15 cellular contexts compared by ENCODE assay signal in the genomic region with DNA sequence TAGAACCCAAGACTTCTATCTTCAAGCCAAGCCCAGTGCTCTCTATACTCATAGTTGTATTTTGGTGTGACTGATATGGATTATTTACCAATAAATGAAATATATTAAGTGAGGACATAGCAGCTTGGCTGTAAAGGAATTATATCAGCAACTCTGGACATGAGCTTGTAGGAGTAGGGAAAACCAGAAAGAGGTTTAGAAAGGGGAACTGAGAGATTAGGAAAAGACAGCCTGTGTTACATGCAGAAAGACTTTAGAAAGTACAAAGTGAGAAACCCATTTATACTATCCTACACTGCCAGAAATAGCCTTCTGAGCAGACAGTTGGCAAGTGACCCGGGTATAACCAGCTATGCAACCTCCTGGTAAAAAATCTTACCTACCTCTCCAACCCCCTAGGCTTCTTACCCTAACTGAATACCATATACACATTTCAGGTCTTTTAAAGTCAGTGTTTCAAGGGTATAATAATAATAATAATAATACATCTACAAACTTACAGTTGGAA.
"Had no signal": no experiment of that assay in that cellular context is flagged by ENCODE, and none has a peak within 500 bp of the region (broad histone marks: within the 10 kb centered on the region; RNA-seq: fewer than 3 reads in every experiment).

No MANE protein-coding gene starts in this region.

- H3K27ac ChIP-seq: breast epithelium, spleen, VCaP had no signal

- H3K27me3 ChIP-seq: breast epithelium, spleen had no signal

- H3K27ac Mint-ChIP-seq: activated naive CD8-positive, alpha-beta T cell treated with anti-CD3 and anti-CD28 coated beads, Interleukin-2, amount 10 ng/mL, durations not matched to agents 7 days and 5 days; nephron progenitor cell; type B pancreatic cell had no signal

- H3K4me1 ChIP-seq: breast epithelium had no signal

- H3K9me3 ChIP-seq: breast epithelium, spleen had no signal

- H3K9me3 Mint-ChIP-seq: activated naive CD8-positive, alpha-beta T cell treated with anti-CD3 and anti-CD28 coated beads, Interleukin-2, amount 10 ng/mL, durations not matched to agents 7 days and 5 days; nephron progenitor cell; type B pancreatic cell had no signal

- H3K36me3 ChIP-seq: breast epithelium had no signal

- DNase-seq: activated CD4-positive, alpha-beta T cell treated with anti-CD3 and anti-CD28 coated beads for 36 hours; activated effector memory CD4-positive, alpha-beta T cell treated with anti-CD3 and anti-CD28 coated beads, Interleukin-2, amount 50 U/mL, for 16 hours; activated naive CD8-positive, alpha-beta T cell treated with anti-CD3 and anti-CD28 coated beads, Interleukin-2, amount 10 ng/mL, durations not matched to agents 7 days and 5 days; activated T-cell treated with anti-CD3 and anti-CD28 coated beads for 4 hours; aorta; glutamatergic neuron; nephron progenitor cell; spleen; stimulated activated CD4-positive, alpha-beta T cell treated with anti-CD3 and anti-CD28 coated beads, Interleukin-2, amount 100 ng/mL, for 24 hours; stimulated activated naive CD4-positive, alpha-beta T cell treated with Interleukin-2 at 50 U/mL for 16 hours; T-helper 9 cell had no signal

- H3K4me3 ChIP-seq: breast epithelium, spleen had no signal

- H3K36me3 Mint-ChIP-seq: type B pancreatic cell had no signal

- H3K4me3 Mint-ChIP-seq: activated CD4-positive, alpha-beta T cell treated with anti-CD3 and anti-CD28 coated beads for 36 hours; activated naive CD8-positive, alpha-beta T cell treated with anti-CD3 and anti-CD28 coated beads, Interleukin-2, amount 10 ng/mL, durations not matched to agents 7 days and 5 days; nephron progenitor cell; type B pancreatic cell had no signal

- ATAC-seq: activated CD4-positive, alpha-beta T cell treated with anti-CD3 and anti-CD28 coated beads for 36 hours; sciatic nerve had no signal

- H3K27me3 Mint-ChIP-seq: activated CD4-positive, alpha-beta T cell treated with anti-CD3 and anti-CD28 coated beads for 36 hours; activated naive CD8-positive, alpha-beta T cell treated with anti-CD3 and anti-CD28 coated beads, Interleukin-2, amount 10 ng/mL, durations not matched to agents 7 days and 5 days; type B pancreatic cell had no signal
